1 cellular context compared by ENCODE assay signal in the genomic region with DNA sequence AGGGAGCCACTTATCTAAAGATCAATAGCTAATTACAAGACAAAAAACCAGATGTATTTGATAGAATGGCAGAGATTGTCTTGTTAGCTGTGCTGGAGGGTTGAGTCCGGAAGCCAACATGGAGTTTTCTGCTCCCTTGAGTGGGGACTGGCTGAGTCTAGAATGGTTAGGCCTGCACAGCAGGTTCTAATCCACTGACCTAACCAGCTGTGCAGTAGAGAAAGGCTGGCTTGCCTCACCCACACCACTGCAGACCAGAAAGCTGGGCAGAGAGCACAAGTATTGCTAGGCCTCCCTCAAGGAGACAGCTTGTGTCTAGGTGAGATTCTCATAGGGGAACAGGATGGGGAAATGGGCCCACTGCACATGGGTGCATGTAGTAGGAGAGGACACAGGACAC.
TF ChIP-seq lines count a peak whose summit lies in the region.

No MANE protein-coding gene starts in this region.

TF ChIP-seq in H1, 55 proteins besides CTCF, POLR2A, EP300 and RAD21 (continued from another document):
- no peak for TF ChIP-seq MAFK (IDR thresholded peaks at IDR 0.05; ENCODE audit: low read depth, low read length)
- TF ChIP-seq JUN (IDR thresholded peaks at IDR 0.05; ENCODE audit: low read depth, low read length), result no peak
- no peak for TF ChIP-seq KDM4A (IDR thresholded peaks at IDR 0.05; ENCODE audit: low read depth, low read length, severe bottlenecking)
- no peak for TF ChIP-seq GABPA (IDR thresholded peaks at IDR 0.05; ENCODE audit: borderline replicate concordance, insufficient read depth, low read length)
- no peak for TF ChIP-seq HDAC2 (IDR thresholded peaks at IDR 0.05; ENCODE audit: borderline replicate concordance in 1 of 2, low read depth in 2 of 2, low read length in 2 of 2)
- no peak for TF ChIP-seq CHD2 (IDR thresholded peaks at IDR 0.05; ENCODE audit: low read length)
- TF ChIP-seq YY1 (IDR thresholded peaks at IDR 0.05; ENCODE audit: low read depth, low read length), result no peak
- no peak for TF ChIP-seq BRCA1 (IDR thresholded peaks at IDR 0.05; ENCODE audit: low read depth, low read length)
- no peak for TF ChIP-seq JUND (IDR thresholded peaks at IDR 0.05; ENCODE audit: low read length)
- no peak for TF ChIP-seq POLR2AphosphoS5 (IDR thresholded peaks at IDR 0.05; ENCODE audit: low read depth, low read length)
- no peak for TF ChIP-seq TAF7 (optimal IDR thresholded peaks at IDR 0.05; ENCODE audit: borderline replicate concordance, low read depth, low read length)
- TF ChIP-seq CHD1 (IDR thresholded peaks at IDR 0.05; ENCODE audit: low read depth, low read length), result no peak
- TF ChIP-seq SP1 (IDR thresholded peaks at IDR 0.05; ENCODE audit: low read depth, low read length), result no peak
- no peak for TF ChIP-seq NRF1 (IDR thresholded peaks at IDR 0.05; ENCODE audit: low read depth, low read length)
- TF ChIP-seq CEBPB (IDR thresholded peaks at IDR 0.05; ENCODE audit: low read depth, low read length), result no peak
- no peak for TF ChIP-seq KDM1A (IDR thresholded peaks at IDR 0.05; ENCODE audit: borderline replicate concordance, low read length)
- TF ChIP-seq POU5F1 (IDR thresholded peaks at IDR 0.05; ENCODE audit: low read depth, low read length), result no peak
